In the genomic region with DNA sequence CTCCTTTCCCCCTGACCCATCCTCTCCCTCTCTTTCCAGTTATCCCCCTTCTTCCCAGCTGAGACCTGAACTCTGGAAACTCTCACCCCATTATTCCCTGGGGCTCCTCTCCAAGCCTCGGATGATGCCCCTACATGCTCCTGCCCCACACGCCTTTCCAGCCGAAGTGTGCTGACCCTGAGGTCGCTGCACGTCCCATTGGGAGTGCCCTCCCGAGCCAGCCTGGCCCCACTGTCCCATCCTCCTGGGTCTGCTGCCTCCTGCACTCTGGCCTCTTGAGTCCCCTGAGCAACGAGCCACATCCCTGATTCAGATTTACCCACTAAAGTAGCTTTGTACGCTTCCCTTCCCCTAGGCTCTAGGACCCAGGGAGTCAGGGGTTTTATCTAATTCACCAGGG, we compare ENCODE assay signal across 17 cellular contexts.
DNase-seq lines count a peak whose midpoint lies in the region; ATAC-seq and TF ChIP-seq lines count a peak whose summit lies in the region.
"Had no signal": no experiment of that assay in that cellular context is flagged by ENCODE, and none has a peak within 500 bp of the region (broad histone marks: within the 10 kb centered on the region; RNA-seq: fewer than 3 reads in every experiment).

No MANE protein-coding gene starts in this region.

- no peak overlapping the region for H3K9ac ChIP-seq in endodermal cell (ENCODE audit: extremely low read depth, low read length, poor library complexity, severe bottlenecking)

- WGBS in endodermal cell (ENCODE audit: insufficient coverage in 1 of 2, insufficient read length in 1 of 2), 2 experiments = 77 to 95% methylated on average over 8 of the region's 8 CpGs

- no peak overlapping the region for H3K4me3 ChIP-seq in endodermal cell (ENCODE audit: low read length)
- H3K4me3 ChIP-seq: A549, HAP-1 had no signal

- H3K9me3 ChIP-seq in endodermal cell (ENCODE audit: control insufficient read depth, low read length) = no peaks in the 10 kb centered on the region
- H3K9me3 ChIP-seq: A549, HAP-1 had no signal

- DNase-seq in Right ventricle myocardium inferior (ENCODE audit: missing footprints) = peak; percentile 40
- no peak for DNase-seq in Right ventricle myocardium superior
- no peak for DNase-seq in endodermal cell
- DNase-seq in nephron progenitor cell = no peak
- no peak for DNase-seq in effector CD8-positive, alpha-beta T cell (lab: John Stamatoyannopoulos, UW)
- DNase-seq: AML-193; Calu3; CD8-positive, alpha-beta T cell; DMS79 treated with DMSO at 0.1 percent for 48 hours; GF-D8; GOT3; IMR-90 had no signal

- H3K27me3 Mint-ChIP-seq in endodermal cell (ENCODE audit: insufficient read depth) (no peaks in the 10 kb centered on the region), nephron progenitor cell (ENCODE audit: low read depth, poor library complexity) (peaks cover 15% of the 10 kb centered on the region)

- H3K4me1 Mint-ChIP-seq in endodermal cell (no peaks in the 10 kb centered on the region), nephron progenitor cell (peaks cover 26% of the 10 kb centered on the region)

- H3K36me3 Mint-ChIP-seq in endodermal cell (ENCODE audit: low read depth) = no peaks in the 10 kb centered on the region
- H3K36me3 Mint-ChIP-seq in nephron progenitor cell (ENCODE audit: low read depth) = no peaks in the 10 kb centered on the region
- H3K36me3 Mint-ChIP-seq: CD8-positive, alpha-beta T cell had no signal

- no peaks in the 10 kb centered on the region for H3K9me3 Mint-ChIP-seq in endodermal cell
- peaks cover 1% of the 10 kb centered on the region for H3K9me3 Mint-ChIP-seq in nephron progenitor cell
- H3K9me3 Mint-ChIP-seq: CD8-positive, alpha-beta T cell had no signal

- H3K27ac Mint-ChIP-seq in endodermal cell (peak overlapping the region; percentile 52), nephron progenitor cell (peak overlapping the region; percentile 51)
- H3K27ac Mint-ChIP-seq: CD8-positive, alpha-beta T cell had no signal

- ATAC-seq in Right ventricle myocardium inferior = no peak
- ATAC-seq in Right ventricle myocardium superior (ENCODE audit: poor library complexity) = no peak
- no peak for ATAC-seq in HG03095 (IDR thresholded peaks at IDR 0.05; ENCODE audit: unreplicated experiment)
- no peak for ATAC-seq in HG03354 (IDR thresholded peaks at IDR 0.05; ENCODE audit: poor library complexity, severe bottlenecking, unreplicated experiment)
- ATAC-seq: CD8-positive, alpha-beta T cell had no signal

- intact Hi-C loops in Right ventricle myocardium inferior (cut with DNase I) = no loop called here
- intact Hi-C loops in Right ventricle myocardium superior (cut with DNase I) = no loop called here

- no peaks in the 10 kb centered on the region for H3K4me1 ChIP-seq in endodermal cell (ENCODE audit: control insufficient read depth, insufficient read depth, low read length)
- H3K4me1 ChIP-seq: A549, HAP-1 had no signal

- H3K4me3 Mint-ChIP-seq in endodermal cell (no peak overlapping the region), nephron progenitor cell (no peak overlapping the region)
- H3K4me3 Mint-ChIP-seq: CD8-positive, alpha-beta T cell had no signal

- H3K36me3 ChIP-seq in endodermal cell (ENCODE audit: control insufficient read depth, insufficient read depth, low read length) = no peaks in the 10 kb centered on the region
- H3K36me3 ChIP-seq: HAP-1 had no signal

- no peak overlapping the region for H3K27ac ChIP-seq in endodermal cell (ENCODE audit: low read depth, low read length)
- H3K27ac ChIP-seq: 22Rv1, A549 had no signal

- no peak for TF ChIP-seq CTCF in endodermal cell (conservative IDR thresholded peaks at IDR 0.05)
- TF ChIP-seq CTCF in nephron progenitor cell (IDR thresholded peaks at IDR 0.05) = no peak

- H3K27me3 ChIP-seq in endodermal cell (ENCODE audit: control insufficient read depth, insufficient read depth, low read length, poor library complexity, severe bottlenecking) = no peaks in the 10 kb centered on the region
